18 cellular contexts compared by ENCODE assay signal in genomic region chr16:86707581-86707980, GRCh38.
DNase-seq lines count a peak whose midpoint lies in the region; ATAC-seq, FAIRE-seq and TF ChIP-seq lines count a peak whose summit lies in the region.
"Had no signal": no experiment of that assay in that cellular context is flagged by ENCODE, and none has a peak within 500 bp of the region (broad histone marks: within the 10 kb centered on the region; RNA-seq: fewer than 3 reads in every experiment).

No MANE protein-coding gene starts in this region.

- H2AFZ ChIP-seq in H9 (ENCODE audit: low read length): no peak overlapping the region
- no peak overlapping the region for H2AFZ ChIP-seq in H1 (ENCODE audit: low read length)
- H2AFZ ChIP-seq: GM23248 had no signal

- H2BK5ac ChIP-seq in H9 (ENCODE audit: insufficient read length, low read length) (no peak overlapping the region), H1 (ENCODE audit: low read depth, low read length) (no peak overlapping the region)

- H2BK20ac ChIP-seq in H9 (ENCODE audit: low read depth, low read length, poor library complexity, severe bottlenecking) (no peak overlapping the region), H1 (ENCODE audit: low read length) (no peak overlapping the region)

- intact Hi-C loops in activated CD4-positive, alpha-beta memory T cell treated with anti-CD3 and anti-CD28 coated beads for 36 hours (cut with micrococcal nuclease): no loop called here

- no peak overlapping the region for H3K4ac ChIP-seq in H9 (ENCODE audit: low read depth, low read length)
- no peak overlapping the region for H3K4ac ChIP-seq in H1 (replicated peaks; ENCODE audit: insufficient read length, low read depth, low read length)

- TF ChIP-seq CTCF in H9 (conservative IDR thresholded peaks at IDR 0.05) (no peak), H1 (IDR thresholded peaks at IDR 0.05; ENCODE audit: control extremely low read depth in 1 of 3, insufficient read depth in 1 of 3, low read depth in 1 of 3, low read length in 3 of 3) (no peak), neural crest cell (conservative IDR thresholded peaks at IDR 0.05) (no peak)

- CTCF ChIA-PET in H1 (lab: Charles Lee; ENCODE audit: partially characterized antibody): interaction anchor here (0.8 kb wide), 1 partner anchor 53 kb away, joined by 3 read pairs; no protein-coding TSS in a partner anchor
- CTCF ChIA-PET in activated CD4-positive, alpha-beta memory T cell treated with anti-CD3 and anti-CD28 coated beads for 36 hours (lab: Charles Lee): no interaction called here

- H3K14ac ChIP-seq in H9 (ENCODE audit: insufficient read depth, low read length) (no peak overlapping the region), H1 (ENCODE audit: insufficient read length) (no peak overlapping the region)

- H4K91ac ChIP-seq in H9 (ENCODE audit: insufficient read length, low read depth, low read length) (no peak overlapping the region), H1 (replicated peaks; ENCODE audit: insufficient read length, low read length) (no peak overlapping the region)

- no CpG with 5 or more reads among the region's 20 CpGs for WGBS in H9 (ENCODE audit: extremely low coverage, insufficient read length, low lambda C conversion rate)
- WGBS in H1 (ENCODE audit: extremely low coverage in 1 of 2, insufficient coverage in 1 of 2, insufficient read length in 1 of 2, insufficient replicate concordance in 2 of 2, low coverage in 1 of 2, low lambda C conversion rate in 2 of 2, missing lambda C conversion rate in 1 of 2), 2 experiments: 91% methylated on average over 20 of the region's 20 CpGs; no CpG with 5 or more reads in 1 of the 2 experiments

- H3K9me3 ChIP-seq in H9 (ENCODE audit: control insufficient read depth, low read depth, low read length) (no peaks in the 10 kb centered on the region), H1 (ENCODE audit: insufficient read depth in 2 of 2, low read depth in 1 of 2, low read length in 1 of 2) (no peaks in the 10 kb centered on the region)
- H3K9me3 ChIP-seq: HAP-1 had no signal

- H3K4me1 Mint-ChIP-seq in H9 (peaks cover 8 to 12% of the 10 kb centered on the region in 2 experiments), neural crest cell (peaks cover 11% of the 10 kb centered on the region)
- no peaks in the 10 kb centered on the region for H3K4me1 Mint-ChIP-seq in activated CD4-positive, alpha-beta memory T cell treated with anti-CD3 and anti-CD28 coated beads for 36 hours (ENCODE audit: low read depth)
- H3K4me1 Mint-ChIP-seq: CD4-positive, alpha-beta memory T cell had no signal

- H3K27ac ChIP-seq in H9 (ENCODE audit: insufficient read length, low read depth, low read length) (no peak overlapping the region), H1 (ENCODE audit: low read depth, low read length) (no peak overlapping the region)
- H3K27ac ChIP-seq: GM23248 had no signal

- H3K27me3 Mint-ChIP-seq in H9 (ENCODE audit: low read depth): peaks cover 18% of the 10 kb centered on the region
- H3K27me3 Mint-ChIP-seq in neural crest cell (ENCODE audit: low read depth): peaks cover 2% of the 10 kb centered on the region
- H3K27me3 Mint-ChIP-seq in activated CD4-positive, alpha-beta memory T cell treated with anti-CD3 and anti-CD28 coated beads for 36 hours: peaks cover 1% of the 10 kb centered on the region

- no peaks in the 10 kb centered on the region for H4K20me1 ChIP-seq in H9 (ENCODE audit: control insufficient read depth, insufficient read depth, insufficient read length)
- H4K20me1 ChIP-seq in H1 (replicated peaks in 1 of 2; ENCODE audit: control insufficient read depth in 1 of 2, insufficient read depth in 2 of 2, low read length in 2 of 2): no peaks in the 10 kb centered on the region

- H4K5ac ChIP-seq in H9 (ENCODE audit: insufficient read length, low read depth, low read length) (no peak overlapping the region), H1 (ENCODE audit: insufficient read length, low read depth, low read length) (no peak overlapping the region)

- H3K4me1 ChIP-seq in H9 (ENCODE audit: insufficient read depth, low read length) (no peaks in the 10 kb centered on the region), H1 (replicated peaks in 1 of 4; ENCODE audit: control insufficient read depth in 3 of 4, insufficient read depth in 4 of 4, low read length in 3 of 4) (peaks cover 0 to 5% (median 0%) of the 10 kb centered on the region in 4 experiments; a peak in 2 of 7 replicates)
- H3K4me1 ChIP-seq: HAP-1 had no signal

- H2AK5ac ChIP-seq in H9 (ENCODE audit: insufficient read length, low read length): no peak overlapping the region
- no peak overlapping the region for H2AK5ac ChIP-seq in H1 (ENCODE audit: low read depth, low read length)

- H2BK15ac ChIP-seq in H9 (ENCODE audit: low read depth, low read length): no peak overlapping the region
- H2BK15ac ChIP-seq in H1 (ENCODE audit: low read length): no peak overlapping the region

- H3K23me2 ChIP-seq in H9 (ENCODE audit: insufficient read length, low read depth, low read length, poor library complexity, severe bottlenecking) (no peaks in the 10 kb centered on the region), H1 (ENCODE audit: low read depth, low read length) (peaks cover 4% of the 10 kb centered on the region; the same call in 1 of the 2 replicates)

- H3K9me3 Mint-ChIP-seq in H9: peaks cover 3 to 8% of the 10 kb centered on the region in 2 experiments; a peak in 4 of 5 replicates
- no peaks in the 10 kb centered on the region for H3K9me3 Mint-ChIP-seq in neural crest cell
- H3K9me3 Mint-ChIP-seq in activated CD4-positive, alpha-beta memory T cell treated with anti-CD3 and anti-CD28 coated beads for 36 hours: peaks cover 2% of the 10 kb centered on the region

- H3K4me3 Mint-ChIP-seq in H9: no peak overlapping the region
- H3K4me3 Mint-ChIP-seq in neural crest cell: no peak overlapping the region
- H3K4me3 Mint-ChIP-seq in activated CD4-positive, alpha-beta memory T cell treated with anti-CD3 and anti-CD28 coated beads for 36 hours: no peak overlapping the region
- H3K4me3 Mint-ChIP-seq: CD4-positive, alpha-beta memory T cell; HFFc6 had no signal

- no peaks in the 10 kb centered on the region for H3K79me2 ChIP-seq in H9 (ENCODE audit: insufficient read depth, low read length)
- H3K79me2 ChIP-seq in H1 (ENCODE audit: control insufficient read depth in 1 of 2, insufficient read depth in 2 of 2, low read length in 2 of 2): no peaks in the 10 kb centered on the region

- H3K56ac ChIP-seq in H9 (ENCODE audit: insufficient read length, low read depth, low read length) (no peak overlapping the region), H1 (replicated peaks; ENCODE audit: insufficient read length, low read depth, low read length) (no peak overlapping the region)

- H3K4me3 ChIP-seq in H1 (ENCODE audit: extremely low read depth in 1 of 4, insufficient read depth in 2 of 4, low read depth in 3 of 4, low read length in 4 of 4): no peak overlapping the region
- H3K4me3 ChIP-seq: GM23248, HAP-1 had no signal

- no peaks in the 10 kb centered on the region for H3K27me3 ChIP-seq in H9 (ENCODE audit: insufficient read depth, low read length)
- H3K27me3 ChIP-seq in H1 (replicated peaks in 1 of 4; ENCODE audit: control insufficient read depth in 3 of 4, extremely low read depth in 1 of 4, insufficient read depth in 3 of 4, low read length in 3 of 4): no peaks in the 10 kb centered on the region

- DNase-seq in H9 (no peak), H1 (ENCODE audit: low read depth in 1 of 2, low spot score in 2 of 2) (no peak), neural crest cell (ENCODE audit: low read depth, low spot score) (no peak), cerebellar cortex (ENCODE audit: low spot score) (no peak)
- no peak for DNase-seq in activated CD4-positive, alpha-beta memory T cell treated with anti-CD3 and anti-CD28 coated beads for 36 hours
- DNase-seq: C1 segment of cervical spinal cord; Calu3; CD4-positive, alpha-beta memory T cell; COR-L47; DMS53; DMS79 treated with DMSO at 0.1 percent for 48 hours; GF-D8; GM23248; HFFc6 had no signal

- TF ChIP-seq EP300 in H1 (IDR thresholded peaks at IDR 0.05; ENCODE audit: borderline replicate concordance in 1 of 2, low read depth in 2 of 2, low read length in 2 of 2): no peak

- H2BK12ac ChIP-seq in H9 (ENCODE audit: insufficient read length, low read depth, low read length) (no peak overlapping the region), H1 (ENCODE audit: low read depth, low read length) (peak overlapping the region; percentile 68; the same call in 1 of the 2 replicates)

- 0 out of 7 replicates have a peak overlapping the region, but pooled peaks of 2 of the 3 experiments have one; percentile 14 to 21 for H3K27ac Mint-ChIP-seq in H9
- peak overlapping the region; percentile 31 for H3K27ac Mint-ChIP-seq in neural crest cell (ENCODE audit: unreplicated experiment)
- H3K27ac Mint-ChIP-seq in activated CD4-positive, alpha-beta memory T cell treated with anti-CD3 and anti-CD28 coated beads for 36 hours: no peak overlapping the region
- H3K27ac Mint-ChIP-seq: CD4-positive, alpha-beta memory T cell; HFFc6 had no signal

- no peak overlapping the region for H3K9ac ChIP-seq in H9 (ENCODE audit: extremely low read depth, insufficient read length, low read length)
- H3K9ac ChIP-seq in H1 (replicated peaks in 1 of 4; ENCODE audit: extremely low read depth in 1 of 4, low read depth in 3 of 4, low read length in 3 of 4): no peak overlapping the region
- H3K9ac ChIP-seq: GM23248 had no signal

- no peak overlapping the region for H3K4me2 ChIP-seq in H9 (ENCODE audit: insufficient read depth, insufficient read length, low read length)
- H3K4me2 ChIP-seq in H1 (ENCODE audit: insufficient read depth in 1 of 2, low read depth in 2 of 2, low read length in 2 of 2): no peak overlapping the region

- TF ChIP-seq RAD21 in H1 (IDR thresholded peaks at IDR 0.05 in 1 of 2, conservative IDR thresholded peaks at IDR 0.05 in 1 of 2; ENCODE audit: low read depth in 2 of 2, low read length in 2 of 2): no peak

- H3K79me1 ChIP-seq in H9 (ENCODE audit: insufficient read depth, low read depth, low read length, poor library complexity, severe bottlenecking): no peaks in the 10 kb centered on the region
- H3K79me1 ChIP-seq in H1 (ENCODE audit: low read depth, low read length): no peaks in the 10 kb centered on the region

- no peaks in the 10 kb centered on the region for H3K36me3 ChIP-seq in H1 (ENCODE audit: control insufficient read depth in 2 of 4, insufficient read depth in 4 of 4, low read length in 3 of 4)
- H3K36me3 ChIP-seq: HAP-1 had no signal

- FAIRE-seq in H1 (lab: Jason Lieb, UNC): no peak
- FAIRE-seq: GM12891, GM18507 had no signal

- no peak for ATAC-seq in GM21576 (IDR thresholded peaks at IDR 0.05; ENCODE audit: unreplicated experiment)

- POLR2A ChIA-PET in H1 (lab: Charles Lee; ENCODE audit: partially characterized antibody): no interaction called here
- POLR2A ChIA-PET in activated CD4-positive, alpha-beta memory T cell treated with anti-CD3 and anti-CD28 coated beads for 36 hours (lab: Charles Lee): no interaction called here

- TF ChIP-seq POLR2A in H1 (IDR thresholded peaks at IDR 0.05; ENCODE audit: control extremely low read depth in 1 of 2, low read depth in 2 of 2, low read length in 2 of 2): no peak

- H4K8ac ChIP-seq in H9 (replicated peaks; ENCODE audit: insufficient read length, low read depth, low read length) (no peak overlapping the region), H1 (ENCODE audit: extremely low read depth, insufficient read depth, low read length) (no peak overlapping the region; the same call in 1 of the 2 replicates)

- H3K36me3 Mint-ChIP-seq in H9 (ENCODE audit: insufficient read depth in 1 of 3, low read depth in 3 of 3) (peaks cover 0 to 4% (median 0%) of the 10 kb centered on the region in 3 experiments; a peak in 3 of 7 replicates), neural crest cell (ENCODE audit: low read depth) (no peaks in the 10 kb centered on the region)
- H3K36me3 Mint-ChIP-seq in activated CD4-positive, alpha-beta memory T cell treated with anti-CD3 and anti-CD28 coated beads for 36 hours: no peaks in the 10 kb centered on the region
- H3K36me3 Mint-ChIP-seq: CD4-positive, alpha-beta memory T cell had no signal

- H3T11ph ChIP-seq in H9 (ENCODE audit: low read length): no peak overlapping the region

- H3K23ac ChIP-seq in H9 (ENCODE audit: insufficient read length, low read depth, low read length) (no peak overlapping the region), H1 (ENCODE audit: insufficient read length) (no peak overlapping the region)

- H2BK120ac ChIP-seq in H9 (ENCODE audit: low read depth, low read length, poor library complexity, severe bottlenecking): no peak overlapping the region
- no peak overlapping the region for H2BK120ac ChIP-seq in H1 (replicated peaks; ENCODE audit: low read depth, low read length)

- H3K18ac ChIP-seq in H9 (ENCODE audit: insufficient read length, low read depth, low read length) (no peak overlapping the region), H1 (ENCODE audit: extremely low read depth, low read length) (no peak overlapping the region)
